Comparison of ENCODE assay signal across 1 cellular context in genomic region chr1:210830034-210831028, GRCh38.
TF ChIP-seq lines count a peak whose summit lies in the region.

No MANE protein-coding gene starts in this region.

TF ChIP-seq in HEK293, 187 proteins besides CTCF, POLR2A, EP300 and RAD21 (continued from another document and continues in another):
- TF ChIP-seq ZSCAN18 (tag by site-specific recombination; IDR thresholded peaks at IDR 0.05): no peak
- TF ChIP-seq ZNF660 (tag by site-specific recombination; IDR thresholded peaks at IDR 0.05): no peak
- no peak for TF ChIP-seq IKZF3 (tag by site-specific recombination; IDR thresholded peaks at IDR 0.05)
- TF ChIP-seq ZNF280D (tag by site-specific recombination; IDR thresholded peaks at IDR 0.05): no peak
- no peak for TF ChIP-seq ZNF670 (tag by site-specific recombination; IDR thresholded peaks at IDR 0.05; ENCODE audit: low read depth)
- no peak for TF ChIP-seq ZNF37A (tag by site-specific recombination; IDR thresholded peaks at IDR 0.05)
- TF ChIP-seq ZNF148 (tag by site-specific recombination; IDR thresholded peaks at IDR 0.05; ENCODE audit: borderline replicate concordance): no peak
- TF ChIP-seq HIC1 (tag by site-specific recombination; IDR thresholded peaks at IDR 0.05): no peak
- no peak for TF ChIP-seq ZBTB49 (tag by site-specific recombination; IDR thresholded peaks at IDR 0.05; ENCODE audit: low read depth)
- no peak for TF ChIP-seq ZNF488 (tag by site-specific recombination; IDR thresholded peaks at IDR 0.05)
- no peak for TF ChIP-seq ZNF16 (tag by site-specific recombination; IDR thresholded peaks at IDR 0.05; ENCODE audit: low read depth)
- peak; percentile 89 for TF ChIP-seq PRDM6 (tag by site-specific recombination; IDR thresholded peaks at IDR 0.05)
- 0 out of 2 replicates have a peak, but pooled peaks have one; percentile 14 for TF ChIP-seq ZNF398 (tag by site-specific recombination; IDR thresholded peaks at IDR 0.05)
- TF ChIP-seq ZXDB (tag by site-specific recombination; IDR thresholded peaks at IDR 0.05): no peak
- no peak for TF ChIP-seq ZNF341 (tag by site-specific recombination; IDR thresholded peaks at IDR 0.05; ENCODE audit: low read depth)
- no peak for TF ChIP-seq ZNF2 (tag by site-specific recombination; IDR thresholded peaks at IDR 0.05)
- TF ChIP-seq ZNF621 (tag by site-specific recombination; IDR thresholded peaks at IDR 0.05): no peak
- no peak for TF ChIP-seq ZNF350 (tag by site-specific recombination; IDR thresholded peaks at IDR 0.05)
- TF ChIP-seq ZNF214 (tag by site-specific recombination; IDR thresholded peaks at IDR 0.05; ENCODE audit: borderline replicate concordance): no peak
- no peak for TF ChIP-seq ZNF626 (tag by site-specific recombination; IDR thresholded peaks at IDR 0.05)
- peak; percentile 79 for TF ChIP-seq ZNF580 (tag by site-specific recombination; IDR thresholded peaks at IDR 0.05)
- TF ChIP-seq WT1 (tag by site-specific recombination; IDR thresholded peaks at IDR 0.05): peak; percentile 65
- no peak for TF ChIP-seq ZNF600 (tag by site-specific recombination; IDR thresholded peaks at IDR 0.05)
- TF ChIP-seq ZNF202 (tag by site-specific recombination; IDR thresholded peaks at IDR 0.05; ENCODE audit: borderline replicate concordance): no peak
- no peak for TF ChIP-seq ZFP41 (tag by site-specific recombination; IDR thresholded peaks at IDR 0.05; ENCODE audit: borderline replicate concordance)
- peak; percentile 34; the same call in 1 of the 2 replicates for TF ChIP-seq TSHZ1 (tag by site-specific recombination; IDR thresholded peaks at IDR 0.05; ENCODE audit: borderline replicate concordance)
- no peak for TF ChIP-seq ZNF19 (tag by site-specific recombination; IDR thresholded peaks at IDR 0.05; ENCODE audit: low read depth)
- peak; percentile 93 for TF ChIP-seq ZNF843 (tag by site-specific recombination; IDR thresholded peaks at IDR 0.05)
- no peak for TF ChIP-seq ZNF23 (tag by site-specific recombination; IDR thresholded peaks at IDR 0.05; ENCODE audit: borderline replicate concordance)
- TF ChIP-seq ZNF707 (tag by site-specific recombination; IDR thresholded peaks at IDR 0.05): no peak
- 0 out of 2 replicates have a peak, but pooled peaks have one; percentile 68 for TF ChIP-seq ZSCAN30 (tag by site-specific recombination; IDR thresholded peaks at IDR 0.05)
- TF ChIP-seq ZNF529 (tag by site-specific recombination; IDR thresholded peaks at IDR 0.05; ENCODE audit: insufficient replicate concordance): no peak
- TF ChIP-seq ZNF677 (tag by site-specific recombination; IDR thresholded peaks at IDR 0.05): no peak
- TF ChIP-seq ZNF664 (tag by site-specific recombination; IDR thresholded peaks at IDR 0.05): no peak
- no peak for TF ChIP-seq ZNF658 (tag by site-specific recombination; IDR thresholded peaks at IDR 0.05)
- TF ChIP-seq PBX3 (CRISPR knock-in tag; IDR thresholded peaks at IDR 0.05): no peak
- TF ChIP-seq ZNF654 (tag by site-specific recombination; IDR thresholded peaks at IDR 0.05; ENCODE audit: low read depth): no peak
